ENCODE assay signal across 20 cellular contexts in the genomic region with DNA sequence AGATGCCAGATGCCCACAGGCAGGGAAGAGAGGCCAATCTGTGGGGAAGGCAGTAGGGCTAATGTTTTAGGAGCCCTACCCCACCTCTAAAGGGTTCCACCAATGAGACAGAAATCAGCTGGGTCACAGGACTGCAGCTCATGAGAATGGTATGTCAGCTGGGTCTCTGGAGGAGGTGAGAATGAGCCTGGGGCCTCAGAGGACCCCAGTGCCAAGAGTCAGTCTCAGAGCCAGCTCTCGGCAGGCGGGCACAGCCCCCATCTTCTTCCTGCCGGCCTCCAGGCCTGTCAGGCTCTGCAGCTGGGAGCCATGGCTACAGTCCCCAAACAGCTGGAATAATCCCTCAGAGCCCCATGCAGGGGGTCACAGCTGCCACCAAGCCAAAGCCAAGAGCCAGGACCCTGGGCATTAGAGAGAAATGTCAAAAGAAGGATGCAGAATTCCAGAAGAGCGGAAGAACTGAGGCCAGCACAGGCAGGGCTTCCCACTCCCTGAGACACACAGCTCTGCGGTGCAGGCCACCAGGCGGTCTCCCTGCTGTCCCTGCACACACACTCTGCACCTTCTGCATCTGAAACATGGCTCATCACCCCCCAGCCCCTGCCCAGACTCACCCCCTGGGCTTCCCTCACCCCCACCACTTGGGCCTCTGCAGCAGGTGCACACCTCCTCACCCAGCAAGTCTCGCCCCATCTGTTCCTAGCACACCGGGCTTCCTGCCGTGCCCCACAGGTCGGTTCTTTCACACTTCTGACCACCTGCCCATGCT. TPM values are rescaled to one million over a fixed set of nuclear protein-coding genes. Genes with fewer than 3 reads are reported as not detected.
DNase-seq lines count a peak whose midpoint lies in the region; ATAC-seq and TF ChIP-seq lines count a peak whose summit lies in the region.
"Had no signal": no experiment of that assay in that cellular context is flagged by ENCODE, and none has a peak within 500 bp of the region (broad histone marks: within the 10 kb centered on the region; RNA-seq: fewer than 3 reads in every experiment).

No MANE protein-coding gene starts in this region.

- H3K36me3 ChIP-seq in heart left ventricle (no peaks in the 10 kb centered on the region), gastroesophageal sphincter (no peaks in the 10 kb centered on the region)
- H3K36me3 ChIP-seq: esophagus muscularis mucosa, Peyer's patch, uterus had no signal

- no peak overlapping the region for H3K4me3 ChIP-seq in heart left ventricle
- no peak overlapping the region for H3K4me3 ChIP-seq in gastroesophageal sphincter
- H3K4me3 ChIP-seq: esophagus muscularis mucosa, hepatocyte, Peyer's patch, uterus had no signal

- no peaks in the 10 kb centered on the region for H3K27me3 Mint-ChIP-seq in stimulated activated memory B cell treated with anti-CD40 and anti-IgM and Interleukin-4, amounts not matched to agents 10 μg/mL and 1 μg/mL and 100 μg/mL, for 72 hours
- H3K27me3 Mint-ChIP-seq: activated B cell treated with CpG ODN at 0.5 μM for 24 hours, progenitor cell of endocrine pancreas, T-cell had no signal

- H3K27ac ChIP-seq in heart left ventricle (peak overlapping the region in 8 of 12 donors; percentile 9 to 77 (median 44)), gastroesophageal sphincter (peak overlapping the region in 3 of 4 donors; percentile 9 to 77 (median 19))
- H3K27ac ChIP-seq: hepatocyte, KMS-11, Peyer's patch had no signal

- H3K9me3 ChIP-seq in heart left ventricle (peaks cover 0 to 4% (median 0%) of the 10 kb centered on the region in 12 donors), gastroesophageal sphincter (no peaks in the 10 kb centered on the region)
- H3K9me3 ChIP-seq: esophagus muscularis mucosa, Peyer's patch, uterus had no signal

- no peaks in the 10 kb centered on the region for H3K27me3 ChIP-seq in heart left ventricle
- no peaks in the 10 kb centered on the region for H3K27me3 ChIP-seq in gastroesophageal sphincter
- H3K27me3 ChIP-seq: esophagus muscularis mucosa, hepatocyte, Peyer's patch, uterus had no signal

- DNase-seq in heart left ventricle = no peak
- no peak for DNase-seq in left ventricle myocardium superior
- DNase-seq in NCI-H524 treated with DMSO at 0.1 percent for 48 hours (lab: John Stamatoyannopoulos, UW) = peak; percentile 26
- no peak for DNase-seq in GM13977 (ENCODE audit: low spot score)
- no peak for DNase-seq in activated gamma-delta T cell treated with Interleukin-2 at 50 U/mL for 16 hours
- DNase-seq: activated B cell treated with CpG ODN at 0.5 μM for 24 hours; dermis blood vessel endothelial cell; NCI-H1436; Peyer's patch; stimulated activated naive CD8-positive, alpha-beta T cell treated with anti-CD3 and anti-CD28 coated beads, Interleukin-15, Interleukin-2, amounts not matched to agents 100 U/mL and 50 U/mL, for 24 hours; T-cell; uterus had no signal

- no peaks in the 10 kb centered on the region for H3K9me3 Mint-ChIP-seq in stimulated activated memory B cell treated with anti-CD40 and anti-IgM and Interleukin-4, amounts not matched to agents 10 μg/mL and 1 μg/mL and 100 μg/mL, for 72 hours
- H3K9me3 Mint-ChIP-seq: activated B cell treated with CpG ODN at 0.5 μM for 24 hours, T-cell had no signal

- in situ Hi-C loops in GM13977 (cut with MboI; ENCODE audit: low pct_unique_long_range_greater_than_20kb, low sequenced_read_pairs, unreplicated experiment) = no loop called here

- intact Hi-C loops in heart left ventricle (cut with DNase I) = loop anchor here in 2 of 10 donors (5.0 to 10.0 kb wide), 2 partner anchors 45 to 47 kb away; no protein-coding TSS in a partner anchor
- intact Hi-C loops in left ventricle myocardium superior (cut with micrococcal nuclease) = no loop called here

- peaks cover 93% of the 10 kb centered on the region for H3K4me1 Mint-ChIP-seq in stimulated activated memory B cell treated with anti-CD40 and anti-IgM and Interleukin-4, amounts not matched to agents 10 μg/mL and 1 μg/mL and 100 μg/mL, for 72 hours

- H3K27ac Mint-ChIP-seq in stimulated activated memory B cell treated with anti-CD40 and anti-IgM and Interleukin-4, amounts not matched to agents 10 μg/mL and 1 μg/mL and 100 μg/mL, for 72 hours = peak overlapping the region; percentile 66
- H3K27ac Mint-ChIP-seq: activated B cell treated with CpG ODN at 0.5 μM for 24 hours, progenitor cell of endocrine pancreas had no signal

- ATAC-seq in heart left ventricle = peak in 1 of 4 donors; percentile 16
- ATAC-seq in left ventricle myocardium superior = no peak
- no peak for ATAC-seq in gastroesophageal sphincter
- ATAC-seq in stimulated activated memory B cell treated with anti-CD40 and anti-IgM and Interleukin-4, amounts not matched to agents 10 μg/mL and 1 μg/mL and 100 μg/mL, for 72 hours = no peak
- no peak for ATAC-seq in HG02970 (IDR thresholded peaks at IDR 0.05; ENCODE audit: low FRiP score, unreplicated experiment)
- ATAC-seq: left lobe of liver; stimulated activated naive CD8-positive, alpha-beta T cell treated with anti-CD3 and anti-CD28 coated beads, Interleukin-15, Interleukin-2, amounts not matched to agents 100 U/mL and 50 U/mL, for 24 hours had no signal

- no peak for TF ChIP-seq POLR2A in heart left ventricle (IDR thresholded peaks at IDR 0.05)
- TF ChIP-seq POLR2A in gastroesophageal sphincter (IDR thresholded peaks at IDR 0.05) = no peak

- 65 to 79% (median 76%) methylated on average over 7 to 10 of the region's 10 CpGs for WGBS in heart left ventricle, 4 donors
- WGBS in gastroesophageal sphincter (ENCODE audit: low coverage in 1 of 2), 2 donors = 50 to 83% methylated on average over 1 to 2 of the region's 10 CpGs

- peaks cover 5 to 95% (median 64%) of the 10 kb centered on the region in 12 donors for H3K4me1 ChIP-seq in heart left ventricle
- H3K4me1 ChIP-seq in gastroesophageal sphincter = peaks cover 0 to 95% (median 52%) of the 10 kb centered on the region in 3 donors

- H3K36me3 Mint-ChIP-seq in stimulated activated memory B cell treated with anti-CD40 and anti-IgM and Interleukin-4, amounts not matched to agents 10 μg/mL and 1 μg/mL and 100 μg/mL, for 72 hours = peaks cover 18% of the 10 kb centered on the region
- H3K36me3 Mint-ChIP-seq: T-cell had no signal

- TF ChIP-seq EP300 in gastroesophageal sphincter (IDR thresholded peaks at IDR 0.05) = no peak

- TF ChIP-seq CTCF in heart left ventricle (IDR thresholded peaks at IDR 0.05) (no peak), gastroesophageal sphincter (IDR thresholded peaks at IDR 0.05) (no peak), GM13977 (IDR thresholded peaks at IDR 0.05; ENCODE audit: extremely low read depth, insufficient read depth, missing control alignments) (no peak)

- H3K4me3 Mint-ChIP-seq in stimulated activated memory B cell treated with anti-CD40 and anti-IgM and Interleukin-4, amounts not matched to agents 10 μg/mL and 1 μg/mL and 100 μg/mL, for 72 hours = no peak overlapping the region
- H3K4me3 Mint-ChIP-seq: activated B cell treated with CpG ODN at 0.5 μM for 24 hours, T-cell had no signal

RNA-seq across cellular contexts. Expression of gene ITPK1, which starts 26.0 kb away (rescaled TPM):
- total RNA-seq in heart left ventricle (100 to 1,000 TPM in 3 of 9 donors, 10 to 100 TPM in 6; 71.7 to 152 (median 91.0) TPM), left ventricle myocardium superior (136 TPM), gastroesophageal sphincter (100 to 1,000 TPM in 3 of 4 donors, 10 to 100 TPM in 1; 68.8 to 201 (median 134) TPM)
- 100 to 1,000 TPM in 1 of 2 donors, 10 to 100 TPM in 1; 44.5 to 158 TPM for polyA plus RNA-seq in heart left ventricle
